18 cellular contexts compared by ENCODE assay signal in genomic region chr10:131930586-131931330, GRCh38. TPM values are rescaled to one million over a fixed set of nuclear protein-coding genes. Genes with fewer than 3 reads are reported as not detected.
A peak's percentile ranks its signal among the peaks of the same experiment; 100 is the strongest.
DNase-seq lines count a peak whose midpoint lies in the region; ATAC-seq and TF ChIP-seq lines count a peak whose summit lies in the region.
"Had no signal": no experiment of that assay in that cellular context is flagged by ENCODE, and none has a peak within 500 bp of the region (broad histone marks: within the 10 kb centered on the region; RNA-seq: fewer than 3 reads in every experiment).

No MANE protein-coding gene starts in this region.

- intact Hi-C loops in sigmoid colon (cut with DNase I) = loop anchor here (5.0 kb wide), 1 partner anchor 52 kb away; the partner anchor contains the start of gene BNIP3
- intact Hi-C loops in left colon (cut with DNase I, micrococcal nuclease) = no loop called here
- intact Hi-C loops in esophagus squamous epithelium (cut with DNase I) = no loop called here

- H3K27ac Mint-ChIP-seq in activated naive CD4-positive, alpha-beta T cell treated with anti-CD3 and anti-CD28 coated beads, Interleukin-2, amount 50 U/mL, for 24 hours = peak overlapping the region; percentile 91
- no peak overlapping the region for H3K27ac Mint-ChIP-seq in activated naive CD4-positive, alpha-beta T cell treated with anti-CD3 and anti-CD28 coated beads, Interleukin-2, amount 10 ng/mL, durations not matched to agents 7 days and 5 days
- H3K27ac Mint-ChIP-seq in immature natural killer cell = peak overlapping the region in 5 of 6 donors; percentile 24 to 81 (median 69)
- H3K27ac Mint-ChIP-seq: stimulated activated naive CD8-positive, alpha-beta T cell treated with anti-CD3 and anti-CD28 coated beads, Interleukin-15, Interleukin-2, amounts not matched to agents 100 ng/mL and 50 ng/mL, for 24 hours had no signal

- H3K4me1 ChIP-seq in sigmoid colon (peaks cover 0 to 50% (median 44%) of the 10 kb centered on the region in 4 donors), esophagus squamous epithelium (peaks cover 0 to 57% (median 24%) of the 10 kb centered on the region in 3 donors)

- H3K36me3 Mint-ChIP-seq in activated naive CD4-positive, alpha-beta T cell treated with anti-CD3 and anti-CD28 coated beads, Interleukin-2, amount 50 U/mL, for 24 hours = peaks cover 13% of the 10 kb centered on the region
- H3K36me3 Mint-ChIP-seq in activated naive CD4-positive, alpha-beta T cell treated with anti-CD3 and anti-CD28 coated beads, Interleukin-2, amount 10 ng/mL, durations not matched to agents 7 days and 5 days = peaks cover 36% of the 10 kb centered on the region
- H3K36me3 Mint-ChIP-seq in immature natural killer cell = peaks cover 0 to 3% (median 0%) of the 10 kb centered on the region in 3 donors

- DNase-seq in activated naive CD4-positive, alpha-beta T cell treated with anti-CD3 and anti-CD28 coated beads, Interleukin-2, amount 10 ng/mL, durations not matched to agents 7 days and 5 days = no peak
- DNase-seq in RWPE1 (ENCODE audit: low spot score) = no peak
- DNase-seq in immature natural killer cell = no peak
- DNase-seq in sigmoid colon = peak; percentile 53
- no peak for DNase-seq in activated effector memory CD4-positive, alpha-beta T cell treated with Interleukin-2 at 50 U/mL for 16 hours
- DNase-seq in left colon = no peak
- DNase-seq in esophagus squamous epithelium (lab: John Stamatoyannopoulos, UW) = no peak
- DNase-seq: activated effector memory CD4-positive, alpha-beta T cell treated with anti-CD3 and anti-CD28 coated beads, Interleukin-2, amount 50 U/mL, for 16 hours; effector memory CD4-positive, alpha-beta T cell; MV-4-11; NCI-H2029; NCI-H510A treated with DMSO at 0.1 percent for 48 hours; OCI-M1; stimulated activated CD4-positive, alpha-beta T cell treated with anti-CD3 and anti-CD28 coated beads, Interleukin-12 subunit alpha, Interleukin-12 subunit beta, amount 100 ng/mL, for 4 hours had no signal

- POLR2A ChIA-PET in RWPE1 (lab: Yijun Ruan, JAX; ENCODE audit: low non-redundant PET) = no interaction called here

- peak overlapping the region; percentile 25 for H3K27ac ChIP-seq in RWPE1
- H3K27ac ChIP-seq in sigmoid colon = peak overlapping the region; percentile 58 to 76 (median 64)
- peak overlapping the region in 1 of 4 donors; percentile 5 for H3K27ac ChIP-seq in esophagus squamous epithelium
- H3K27ac ChIP-seq: SK-N-MC had no signal

- H3K9me3 ChIP-seq in sigmoid colon = no peaks in the 10 kb centered on the region
- peaks cover 0 to 3% (median 1%) of the 10 kb centered on the region in 3 donors for H3K9me3 ChIP-seq in esophagus squamous epithelium
- H3K9me3 ChIP-seq: ovary had no signal

- no peaks in the 10 kb centered on the region for H3K9me3 Mint-ChIP-seq in activated naive CD4-positive, alpha-beta T cell treated with anti-CD3 and anti-CD28 coated beads, Interleukin-2, amount 50 U/mL, for 24 hours
- no peaks in the 10 kb centered on the region for H3K9me3 Mint-ChIP-seq in activated naive CD4-positive, alpha-beta T cell treated with anti-CD3 and anti-CD28 coated beads, Interleukin-2, amount 10 ng/mL, durations not matched to agents 7 days and 5 days
- H3K9me3 Mint-ChIP-seq in immature natural killer cell = peaks cover 0 to under 1% (median 0%) of the 10 kb centered on the region in 6 donors
- H3K9me3 Mint-ChIP-seq: stimulated activated naive CD8-positive, alpha-beta T cell treated with anti-CD3 and anti-CD28 coated beads, Interleukin-15, Interleukin-2, amounts not matched to agents 100 ng/mL and 50 ng/mL, for 24 hours had no signal

- H3K27me3 ChIP-seq in sigmoid colon = no peaks in the 10 kb centered on the region
- no peaks in the 10 kb centered on the region for H3K27me3 ChIP-seq in esophagus squamous epithelium
- H3K27me3 ChIP-seq: ovary had no signal

- TF ChIP-seq EP300 in sigmoid colon (IDR thresholded peaks at IDR 0.05) = no peak

- TF ChIP-seq POLR2A in sigmoid colon (IDR thresholded peaks at IDR 0.05) (no peak), esophagus squamous epithelium (IDR thresholded peaks at IDR 0.05) (no peak)

- CTCF ChIA-PET in activated naive CD4-positive, alpha-beta T cell treated with anti-CD3 and anti-CD28 coated beads, Interleukin-2, amount 10 ng/mL, durations not matched to agents 7 days and 5 days (lab: Charles Lee) = no interaction called here
- CTCF ChIA-PET in RWPE1 (lab: Yijun Ruan, JAX) = interaction anchor here (0.6 to 0.7 kb wide), 2 partner anchors 42 to 112 kb away, joined by 3 to 4 read pairs; no protein-coding TSS in a partner anchor

- H3K36me3 ChIP-seq in sigmoid colon (peaks cover 0 to 7% (median 0%) of the 10 kb centered on the region in 4 donors), esophagus squamous epithelium (peaks cover 0 to 17% (median 0%) of the 10 kb centered on the region in 3 donors)
- H3K36me3 ChIP-seq: ovary had no signal

- peaks cover 93% of the 10 kb centered on the region for H3K4me1 Mint-ChIP-seq in activated naive CD4-positive, alpha-beta T cell treated with anti-CD3 and anti-CD28 coated beads, Interleukin-2, amount 50 U/mL, for 24 hours
- peaks cover 70% of the 10 kb centered on the region for H3K4me1 Mint-ChIP-seq in activated naive CD4-positive, alpha-beta T cell treated with anti-CD3 and anti-CD28 coated beads, Interleukin-2, amount 10 ng/mL, durations not matched to agents 7 days and 5 days
- peaks cover 81 to 90% of the 10 kb centered on the region in 2 donors for H3K4me1 Mint-ChIP-seq in immature natural killer cell

- H3K4me3 Mint-ChIP-seq in activated naive CD4-positive, alpha-beta T cell treated with anti-CD3 and anti-CD28 coated beads, Interleukin-2, amount 50 U/mL, for 24 hours = peak overlapping the region; percentile 31
- H3K4me3 Mint-ChIP-seq in activated naive CD4-positive, alpha-beta T cell treated with anti-CD3 and anti-CD28 coated beads, Interleukin-2, amount 10 ng/mL, durations not matched to agents 7 days and 5 days = no peak overlapping the region
- peak overlapping the region in 2 of 5 donors; percentile 9 to 47 for H3K4me3 Mint-ChIP-seq in immature natural killer cell
- H3K4me3 Mint-ChIP-seq: stimulated activated naive CD8-positive, alpha-beta T cell treated with anti-CD3 and anti-CD28 coated beads, Interleukin-15, Interleukin-2, amounts not matched to agents 100 ng/mL and 50 ng/mL, for 24 hours had no signal

- TF ChIP-seq CTCF in RWPE1 (conservative IDR thresholded peaks at IDR 0.05; ENCODE audit: low read depth) (no peak), sigmoid colon (IDR thresholded peaks at IDR 0.05) (no peak), esophagus squamous epithelium (IDR thresholded peaks at IDR 0.05) (no peak)

- H3K27me3 Mint-ChIP-seq in activated naive CD4-positive, alpha-beta T cell treated with anti-CD3 and anti-CD28 coated beads, Interleukin-2, amount 50 U/mL, for 24 hours = no peaks in the 10 kb centered on the region
- no peaks in the 10 kb centered on the region for H3K27me3 Mint-ChIP-seq in activated naive CD4-positive, alpha-beta T cell treated with anti-CD3 and anti-CD28 coated beads, Interleukin-2, amount 10 ng/mL, durations not matched to agents 7 days and 5 days
- peaks cover 1 to 3% (median 2%) of the 10 kb centered on the region in 3 donors for H3K27me3 Mint-ChIP-seq in immature natural killer cell (ENCODE audit: low read depth in 3 of 3)
- H3K27me3 Mint-ChIP-seq: stimulated activated naive CD8-positive, alpha-beta T cell treated with anti-CD3 and anti-CD28 coated beads, Interleukin-15, Interleukin-2, amounts not matched to agents 100 ng/mL and 50 ng/mL, for 24 hours had no signal

- 96% methylated on average over 16 of the region's 16 CpGs for WGBS in sigmoid colon, 2 donors
- WGBS in esophagus squamous epithelium, 2 donors = 91 to 93% methylated on average over 12 to 15 of the region's 16 CpGs

- H3K4me3 ChIP-seq in sigmoid colon (no peak overlapping the region), esophagus squamous epithelium (no peak overlapping the region)
- H3K4me3 ChIP-seq: ovary, SK-N-MC had no signal

- ATAC-seq in left colon = no peak

RNA-seq across cellular contexts. Expression of gene PPP2R2D, which starts 29.9 kb away (rescaled TPM):
- polyA plus RNA-seq in immature natural killer cell (10 to 100 TPM; 24.7 to 33.4 (median 30.6) TPM), sigmoid colon (10 to 100 TPM; 18.4 to 23.8 (median 22.8) TPM)
- total RNA-seq in sigmoid colon (10 to 100 TPM; 22.7 to 44.0 (median 34.6) TPM), left colon (10 to 100 TPM; 28.5 to 30.2 TPM), esophagus squamous epithelium (10 to 100 TPM; 18.6 to 27.5 (median 22.1) TPM)

RNA-seq across cellular contexts. Expression of gene BNIP3, which starts 51.0 kb away (rescaled TPM):
- 10 to 100 TPM in 1 of 3 donors, 1 to 10 TPM in 2; 8.7 to 17.8 (median 9.0) TPM for polyA plus RNA-seq in immature natural killer cell
- total RNA-seq in sigmoid colon = 100 to 1,000 TPM in 2 of 4 donors, 10 to 100 TPM in 2; 55.9 to 125 (median 95.4) TPM
- polyA plus RNA-seq in sigmoid colon = 10 to 100 TPM in 2 of 3 donors, 1 to 10 TPM in 1; 3.9 to 11.7 (median 10.8) TPM
- total RNA-seq in left colon = 1 to 10 TPM; 4.7 to 9.4 TPM
- 10 to 100 TPM; 35.2 to 83.8 (median 73.9) TPM for total RNA-seq in esophagus squamous epithelium
